12 cellular contexts compared by ENCODE assay signal in genomic region chr14:89418976-89419375, GRCh38. TPM values are rescaled to one million over a fixed set of nuclear protein-coding genes. Genes with fewer than 3 reads are reported as not detected.
DNase-seq lines count a peak whose midpoint lies in the region; ATAC-seq and TF ChIP-seq lines count a peak whose summit lies in the region.
"Had no signal": no experiment of that assay in that cellular context is flagged by ENCODE, and none has a peak within 500 bp of the region (broad histone marks: within the 10 kb centered on the region; RNA-seq: fewer than 3 reads in every experiment).

No MANE protein-coding gene starts in this region.

- H3K27ac Mint-ChIP-seq in WTC11 = peak overlapping the region; percentile 16; the same call in 1 of the 2 replicates
- H3K27ac Mint-ChIP-seq in type B pancreatic cell = no peak overlapping the region

- POLR2A ChIA-PET in WTC11 (lab: Charles Lee) = no interaction called here

- intact Hi-C loops in cardiac septum (cut with DNase I) (loop anchor here (2.0 to 5.0 kb wide), 4 partner anchors 52 to 378 kb away; no protein-coding TSS in a partner anchor), Right ventricle myocardium superior (cut with DNase I) (loop anchor here (5.0 to 10.0 kb wide), 4 partner anchors 114 to 374 kb away; no protein-coding TSS in a partner anchor)

- DNase-seq in cardiac septum (ENCODE audit: low spot score) = peak; percentile 71
- no peak for DNase-seq in Right ventricle myocardium superior
- DNase-seq in WTC11 (ENCODE audit: low spot score) = no peak
- peak; percentile 5 for DNase-seq in mesenteric fat pad (ENCODE audit: low spot score)
- DNase-seq in type B pancreatic cell (ENCODE audit: extremely low spot score, unreplicated experiment) = no peak
- DNase-seq in NCI-H1105 treated with DMSO at 0.1 percent for 48 hours (lab: John Stamatoyannopoulos, UW) = no peak
- no peak for DNase-seq in NCI-H1930 (lab: John Stamatoyannopoulos, UW)
- DNase-seq: NCI-H774; nucleus accumbens; stimulated activated CD4-positive, alpha-beta T cell treated with anti-CD3 and anti-CD28 coated beads, Interleukin-2, amount 100 ng/mL, for 24 hours; SW 1271 had no signal

- H3K9me3 Mint-ChIP-seq in WTC11 (no peaks in the 10 kb centered on the region), type B pancreatic cell (no peaks in the 10 kb centered on the region)

- H3K4me3 Mint-ChIP-seq in WTC11 (peak overlapping the region; percentile 37), type B pancreatic cell (peak overlapping the region; percentile 64)

- H3K4me1 Mint-ChIP-seq in WTC11 (peaks cover 66% of the 10 kb centered on the region), type B pancreatic cell (ENCODE audit: unreplicated experiment) (peaks cover 44% of the 10 kb centered on the region)

- CTCF ChIA-PET in WTC11 (lab: Charles Lee) = no interaction called here

- TF ChIP-seq CTCF in WTC11 (IDR thresholded peaks at IDR 0.05) (no peak), type B pancreatic cell (conservative IDR thresholded peaks at IDR 0.05) (no peak)

- no peaks in the 10 kb centered on the region for H3K27me3 Mint-ChIP-seq in WTC11 (ENCODE audit: low read depth)
- H3K27me3 Mint-ChIP-seq in type B pancreatic cell = no peaks in the 10 kb centered on the region

- ATAC-seq in Right ventricle myocardium superior (ENCODE audit: poor library complexity) (no peak), WTC11 (no peak), GM19455 (IDR thresholded peaks at IDR 0.05; ENCODE audit: unreplicated experiment) (no peak)

- peaks cover 18% of the 10 kb centered on the region; the same call in 1 of the 2 replicates for H3K36me3 Mint-ChIP-seq in WTC11
- no peaks in the 10 kb centered on the region for H3K36me3 Mint-ChIP-seq in type B pancreatic cell

TF ChIP-seq in WTC11, 78 proteins besides CTCF, POLR2A, EP300 and RAD21:
- TF ChIP-seq NR1H2 (CRISPR knock-in tag; IDR thresholded peaks at IDR 0.05) = no peak
- TF ChIP-seq SP1 (CRISPR knock-in tag; conservative IDR thresholded peaks at IDR 0.05) = no peak
- no peak for TF ChIP-seq ESRRA (CRISPR knock-in tag; IDR thresholded peaks at IDR 0.05; ENCODE audit: borderline replicate concordance)
- no peak for TF ChIP-seq E2F5 (CRISPR knock-in tag; IDR thresholded peaks at IDR 0.05)
- TF ChIP-seq HMGXB4 (CRISPR knock-in tag; IDR thresholded peaks at IDR 0.05) = no peak
- no peak for TF ChIP-seq ZNF396 (CRISPR knock-in tag; IDR thresholded peaks at IDR 0.05; ENCODE audit: borderline replicate concordance)
- no peak for TF ChIP-seq CDX4 (CRISPR knock-in tag; IDR thresholded peaks at IDR 0.05; ENCODE audit: borderline replicate concordance)
- no peak for TF ChIP-seq ATF3 (CRISPR knock-in tag; conservative IDR thresholded peaks at IDR 0.05)
TF ChIP-seq in WTC11: peak in this region for 0.

RNA-seq across cellular contexts. Expression of gene FOXN3, which starts 1.9 kb away (rescaled TPM):
- total RNA-seq in cardiac septum (87.6 TPM), Right ventricle myocardium superior (122 TPM), WTC11 (2021) (143 to 170 TPM (median 147 TPM) in 3 replicates), mesenteric fat pad (136 TPM), type B pancreatic cell (ENCODE audit: low replicate concordance) (40.4 and 73.5 TPM in 2 replicates)

Comparison
In these comparisons a context has a peak if more than half of its experiments do, and no peak if none do; other contexts are left out.
1. DNase-seq: peak in cardiac septum (single experiment) and mesenteric fat pad (single experiment); none in Right ventricle myocardium superior (single experiment), WTC11 (single experiment), type B pancreatic cell (single experiment), NCI-H1105 treated with DMSO at 0.1 percent for 48 hours (single experiment) and NCI-H1930 (0 of 2).